Comparison of ENCODE assay signal across 1 cellular context in genomic region chr12:54017845-54018607, GRCh38.
TF ChIP-seq lines count a peak whose summit lies in the region.

No MANE protein-coding gene starts in this region.

TF ChIP-seq in GM12878, 131 proteins besides CTCF, POLR2A, EP300 and RAD21 (continued from another document):
- TF ChIP-seq ZNF687 (IDR thresholded peaks at IDR 0.05) (peak; percentile 75; the same call in 1 of the 2 replicates), IKZF1 (conservative IDR thresholded peaks at IDR 0.05) (peak; percentile 70), TCF3 (IDR thresholded peaks at IDR 0.05; ENCODE audit: borderline replicate concordance, insufficient read depth, low read depth, low read length) (0 out of 2 replicates have a peak, but pooled peaks have one; percentile 14), MTA2 (IDR thresholded peaks at IDR 0.05; ENCODE audit: low read depth) (peak; percentile 91), FOXM1 (IDR thresholded peaks at IDR 0.05; ENCODE audit: low read depth, low read length) (no peak), CREB1 (IDR thresholded peaks at IDR 0.05; ENCODE audit: low read depth) (0 out of 2 replicates have a peak, but pooled peaks have one; percentile 26), POLR2AphosphoS5 (IDR thresholded peaks at IDR 0.05; ENCODE audit: low read length) (peak; percentile 56; the same call in 1 of the 2 replicates), GATAD2B (conservative IDR thresholded peaks at IDR 0.05; ENCODE audit: low read depth) (peak; percentile 79; the same call in 1 of the 2 replicates), MLLT1 (IDR thresholded peaks at IDR 0.05) (peak; percentile 62; the same call in 1 of the 2 replicates), RELA (IDR thresholded peaks at IDR 0.05; ENCODE audit: borderline replicate concordance, partially characterized antibody) (no peak), PKNOX1 (IDR thresholded peaks at IDR 0.05) (0 out of 2 replicates have a peak, but pooled peaks have one; percentile 4), MEF2B (IDR thresholded peaks at IDR 0.05; ENCODE audit: partially characterized antibody, poor library complexity, severe bottlenecking) (peak; percentile 18), PAX5 (IDR thresholded peaks at IDR 0.05; ENCODE audit: borderline replicate concordance, low read depth, low read length) (peak; percentile 96), TCF12 (IDR thresholded peaks at IDR 0.05; ENCODE audit: low read depth, low read length) (peak; percentile 17; the same call in 1 of the 2 replicates), BHLHE40 (IDR thresholded peaks at IDR 0.05; ENCODE audit: borderline replicate concordance in 1 of 2, low read depth in 2 of 2, low read length in 1 of 2) (peak; percentile 36 to 73; a peak in 1 of 4 replicates)
